In the genomic region with DNA sequence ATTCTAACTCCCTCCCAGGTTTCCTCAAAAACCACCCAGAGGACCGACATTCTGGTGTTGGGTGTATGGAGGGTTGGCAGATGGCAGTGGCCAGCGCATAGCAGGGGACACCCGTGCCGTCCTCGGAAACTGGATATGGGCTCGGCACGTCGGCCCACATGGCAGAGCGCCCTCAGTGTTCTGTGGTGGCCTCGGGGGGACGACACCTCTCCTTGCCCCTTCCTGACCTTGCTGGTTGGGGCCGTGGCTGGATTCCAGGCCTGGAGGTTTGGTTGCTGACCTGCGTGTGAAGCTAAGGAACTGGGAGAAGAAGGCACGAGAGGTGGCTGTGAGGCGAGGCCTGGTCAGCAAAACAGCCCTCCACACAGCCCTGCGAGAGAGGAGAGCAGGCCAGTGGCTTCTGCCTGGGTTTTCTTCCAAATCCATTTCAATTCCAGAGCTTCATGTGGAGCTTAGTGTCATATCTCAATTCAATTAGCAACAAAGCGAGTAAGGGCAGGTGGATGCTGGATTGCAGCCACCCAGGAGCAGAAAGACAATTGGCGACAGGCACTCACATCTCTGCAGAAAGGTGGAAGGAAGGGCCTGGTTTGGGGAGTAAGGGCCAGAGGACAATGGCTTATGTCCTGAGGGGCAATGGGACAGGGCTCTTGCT, we compare ENCODE assay signal across 23 cellular contexts.
A peak's percentile ranks its signal among the peaks of the same experiment; 100 is the strongest.
DNase-seq lines count a peak whose midpoint lies in the region; TF ChIP-seq lines count a peak whose summit lies in the region.
"Had no signal": no experiment of that assay in that cellular context is flagged by ENCODE, and none has a peak within 500 bp of the region (broad histone marks: within the 10 kb centered on the region; RNA-seq: fewer than 3 reads in every experiment).

No MANE protein-coding gene starts in this region.

- H2BK12ac ChIP-seq in neuronal stem cell (ENCODE audit: low read length), result no peak overlapping the region

- no peak overlapping the region for H2AK5ac ChIP-seq in neuronal stem cell (ENCODE audit: low read depth, low read length)

- H3K27ac Mint-ChIP-seq in nephron progenitor cell, result no peak overlapping the region

- H4K8ac ChIP-seq in neuronal stem cell (ENCODE audit: low read depth, low read length), result no peak overlapping the region

- H3K9me3 Mint-ChIP-seq in nephron progenitor cell, result no peaks in the 10 kb centered on the region

- H3K36me3 Mint-ChIP-seq in nephron progenitor cell (ENCODE audit: low read depth), result no peaks in the 10 kb centered on the region

- H3K14ac ChIP-seq in neuronal stem cell (ENCODE audit: low read length), result no peak overlapping the region

- no peak overlapping the region for H3K4me3 Mint-ChIP-seq in nephron progenitor cell

- peaks cover 11% of the 10 kb centered on the region for H3K27me3 Mint-ChIP-seq in nephron progenitor cell (ENCODE audit: low read depth, poor library complexity)

- H3K9ac ChIP-seq in neuronal stem cell (ENCODE audit: low read depth, low read length, poor library complexity), result no peak overlapping the region
- H3K9ac ChIP-seq: GM23248 had no signal

- TF ChIP-seq CTCF in nephron progenitor cell (IDR thresholded peaks at IDR 0.05), result no peak

- peak overlapping the region; percentile 11 for H2BK15ac ChIP-seq in neuronal stem cell (ENCODE audit: low read length)

- H3K4ac ChIP-seq in neuronal stem cell (ENCODE audit: low read length), result no peak overlapping the region

- H3K18ac ChIP-seq in neuronal stem cell (ENCODE audit: low read length), result peak overlapping the region; percentile 1

- no peak overlapping the region for H2BK5ac ChIP-seq in neuronal stem cell (ENCODE audit: low read length)

- H3K4me1 Mint-ChIP-seq in nephron progenitor cell, result peaks cover 23% of the 10 kb centered on the region

- no peak overlapping the region for H3K4me3 ChIP-seq in neuronal stem cell (ENCODE audit: low read length in 2 of 2)
- H3K4me3 ChIP-seq: GM23248, HAP-1, K562 had no signal

- H3K36me3 ChIP-seq in neuronal stem cell (replicated peaks in 1 of 2; ENCODE audit: control insufficient read depth in 2 of 2, insufficient read depth in 2 of 2, low read length in 2 of 2), result no peaks in the 10 kb centered on the region
- H3K36me3 ChIP-seq: HAP-1 had no signal

- H3K4me2 ChIP-seq in neuronal stem cell (ENCODE audit: insufficient read depth, low read length, poor library complexity, severe bottlenecking), result no peak overlapping the region

- H2BK120ac ChIP-seq in neuronal stem cell (ENCODE audit: low read depth, low read length), result no peak overlapping the region

- H2AFZ ChIP-seq in neuronal stem cell (ENCODE audit: low read length), result no peak overlapping the region
- H2AFZ ChIP-seq: GM23248 had no signal

- H3K27me3 ChIP-seq in neuronal stem cell (ENCODE audit: control insufficient read depth in 3 of 3, insufficient read depth in 3 of 3, low read depth in 1 of 3, low read length in 3 of 3), result no peaks in the 10 kb centered on the region

- no CpG with 5 or more reads among the region's 18 CpGs for whole genome bisulfite sequencing in neuronal stem cell (ENCODE audit: extremely low coverage in 2 of 2, insufficient read length in 2 of 2, insufficient replicate concordance in 1 of 2), 2 donors

- no peak overlapping the region for H3K23ac ChIP-seq in neuronal stem cell (ENCODE audit: low read depth, low read length, poor library complexity)

- no peak overlapping the region for H3K27ac ChIP-seq in neuronal stem cell (replicated peaks; ENCODE audit: low read length)
- H3K27ac ChIP-seq: GM23248, HL-60 had no signal

- H3K79me1 ChIP-seq in neuronal stem cell (ENCODE audit: low read depth, low read length), result no peaks in the 10 kb centered on the region

- peaks cover 0 to 2% of the 10 kb centered on the region in 2 donors for H3K9me3 ChIP-seq in neuronal stem cell (replicated peaks in 1 of 2; ENCODE audit: control insufficient read depth in 2 of 2, insufficient read depth in 1 of 2, low read depth in 1 of 2, low read length in 2 of 2)
- H3K9me3 ChIP-seq: HAP-1 had no signal

- H4K91ac ChIP-seq in neuronal stem cell (ENCODE audit: low read depth, low read length, poor library complexity), result no peak overlapping the region

- peak; percentile 24 for DNase-seq in activated effector memory CD4-positive, alpha-beta T cell treated with anti-CD3 and anti-CD28 coated beads, Interleukin-2, amount 50 U/mL, for 16 hours
- no peak for DNase-seq in activated effector memory CD4-positive, alpha-beta T cell treated with Interleukin-2 at 50 U/mL for 16 hours
- DNase-seq in ecto neural progenitor cell (ENCODE audit: low spot score), result peak; percentile 29
- DNase-seq in neuronal stem cell (ENCODE audit: low spot score), result no peak
- DNase-seq in AG08396 (ENCODE audit: low spot score), result no peak
- no peak for DNase-seq in stimulated activated CD4-positive, alpha-beta T cell treated with anti-CD3 and anti-CD28 coated beads, Interleukin-2, amount 100 ng/mL, for 48 hours
- no peak for DNase-seq in nephron progenitor cell
- no peak for DNase-seq in dedifferentiated amniotic fluid mesenchymal stem cell (ENCODE audit: extremely low spot score)
- DNase-seq: DMS53, EL, GM23248, MM.1S, NCI-H1092, NCI-H1436, NCI-H187 treated with DMSO at 0.1 percent for 48 hours, NCI-H2227 treated with DMSO at 0.1 percent for 48 hours, NCI-H524, NCI-H82, PC-3, Right ventricle myocardium superior had no signal

- peaks cover 0 to 1% of the 10 kb centered on the region in 2 donors for H3K4me1 ChIP-seq in neuronal stem cell (ENCODE audit: control insufficient read depth in 2 of 2, insufficient read depth in 1 of 2, low read depth in 1 of 2, low read length in 2 of 2)
- H3K4me1 ChIP-seq: HAP-1 had no signal

Comparison
In these comparisons a context has a peak if more than half of its experiments do, and no peak if none do; other contexts are left out.
1. DNase-seq: peak in activated effector memory CD4-positive, alpha-beta T cell treated with anti-CD3 and anti-CD28 coated beads, Interleukin-2, amount 50 U/mL, for 16 hours (single experiment) and ecto neural progenitor cell (single experiment); none in activated effector memory CD4-positive, alpha-beta T cell treated with Interleukin-2 at 50 U/mL for 16 hours (single experiment), neuronal stem cell (single experiment), AG08396 (single experiment), stimulated activated CD4-positive, alpha-beta T cell treated with anti-CD3 and anti-CD28 coated beads, Interleukin-2, amount 100 ng/mL, for 48 hours (0 of 2), nephron progenitor cell (single experiment) and dedifferentiated amniotic fluid mesenchymal stem cell (single experiment).